ENCODE assay signal across 17 cellular contexts in genomic region chr2:9309147-9309546, GRCh38.
"Had no signal": no experiment of that assay in that cellular context is flagged by ENCODE, and none has a peak within 500 bp of the region (broad histone marks: within the 10 kb centered on the region; RNA-seq: fewer than 3 reads in every experiment).

No MANE protein-coding gene starts in this region.

- H3K4me1 Mint-ChIP-seq: activated CD8-positive, alpha-beta memory T cell treated with anti-CD3 and anti-CD28 coated beads, Interleukin-2, amount 10 ng/mL, durations not matched to agents 7 days and 5 days had no signal

- H3K36me3 Mint-ChIP-seq: activated CD8-positive, alpha-beta memory T cell treated with anti-CD3 and anti-CD28 coated beads, Interleukin-2, amount 10 ng/mL, durations not matched to agents 7 days and 5 days; activated naive CD8-positive, alpha-beta T cell had no signal

- H3K9me3 ChIP-seq: gastroesophageal sphincter, thyroid gland had no signal

- H3K27me3 Mint-ChIP-seq: activated CD8-positive, alpha-beta memory T cell treated with anti-CD3 and anti-CD28 coated beads, Interleukin-2, amount 10 ng/mL, durations not matched to agents 7 days and 5 days; activated naive CD8-positive, alpha-beta T cell; activated T-cell treated with anti-CD3 and anti-CD28 coated beads, Interleukin-2, amount 50 U/mL, for 24 hours; stimulated activated naive CD8-positive, alpha-beta T cell treated with anti-CD3 and anti-CD28 coated beads, Interleukin-15, Interleukin-2, amounts not matched to agents 100 ng/mL and 50 ng/mL, for 24 hours had no signal

- H3K9ac ChIP-seq: neural progenitor cell had no signal

- H3K4me1 ChIP-seq: neural progenitor cell had no signal

- H3K4me3 ChIP-seq: gastroesophageal sphincter, neural progenitor cell, thyroid gland had no signal

- H3K4me2 ChIP-seq: neural progenitor cell had no signal

- H3K36me3 ChIP-seq: gastroesophageal sphincter, neural progenitor cell, thyroid gland had no signal

- DNase-seq: activated CD4-positive, alpha-beta T cell treated with anti-CD3 and anti-CD28 coated beads, Interleukin-2, amount 50 U/mL, for 4 hours; activated CD4-positive, CD25-positive, alpha-beta regulatory T cell treated with anti-CD3 and anti-CD28 coated beads, Interleukin-2, amount 50 U/mL, for 72 hours; activated CD8-positive, alpha-beta memory T cell treated with anti-CD3 and anti-CD28 coated beads, Interleukin-2, amount 10 ng/mL, durations not matched to agents 7 days and 5 days; activated gamma-delta T cell; activated T-cell treated with anti-CD3 and anti-CD28 coated beads, Interleukin-2, amount 50 U/mL, for 24 hours; amygdala; effector CD4-positive, alpha-beta T cell; posterior cingulate gyrus; stimulated activated CD4-positive, alpha-beta T cell treated with anti-CD3 and anti-CD28 coated beads, Interleukin-4, amount 100 ng/mL, for 24 hours; thyroid gland had no signal

- H3K27ac ChIP-seq: neural progenitor cell had no signal

- H3K4me3 Mint-ChIP-seq: activated CD8-positive, alpha-beta memory T cell treated with anti-CD3 and anti-CD28 coated beads, Interleukin-2, amount 10 ng/mL, durations not matched to agents 7 days and 5 days; activated naive CD8-positive, alpha-beta T cell; activated T-cell treated with anti-CD3 and anti-CD28 coated beads, Interleukin-2, amount 50 U/mL, for 24 hours; neural progenitor cell; stimulated activated naive CD8-positive, alpha-beta T cell treated with anti-CD3 and anti-CD28 coated beads, Interleukin-15, Interleukin-2, amounts not matched to agents 100 ng/mL and 50 ng/mL, for 24 hours had no signal

- ATAC-seq: activated CD8-positive, alpha-beta memory T cell treated with anti-CD3 and anti-CD28 coated beads, Interleukin-2, amount 10 ng/mL, durations not matched to agents 7 days and 5 days; gastroesophageal sphincter had no signal

- H2AFZ ChIP-seq: neural progenitor cell had no signal

- H3K9me3 Mint-ChIP-seq: activated T-cell treated with anti-CD3 and anti-CD28 coated beads, Interleukin-2, amount 50 U/mL, for 24 hours; neural progenitor cell; stimulated activated naive CD8-positive, alpha-beta T cell treated with anti-CD3 and anti-CD28 coated beads, Interleukin-15, Interleukin-2, amounts not matched to agents 100 ng/mL and 50 ng/mL, for 24 hours had no signal

- FAIRE-seq: bronchial epithelial cell, endothelial cell of umbilical vein, urothelium cell line had no signal

- H3K27ac Mint-ChIP-seq: activated CD8-positive, alpha-beta memory T cell treated with anti-CD3 and anti-CD28 coated beads, Interleukin-2, amount 10 ng/mL, durations not matched to agents 7 days and 5 days; activated naive CD8-positive, alpha-beta T cell; activated T-cell treated with anti-CD3 and anti-CD28 coated beads, Interleukin-2, amount 50 U/mL, for 24 hours; neural progenitor cell; stimulated activated naive CD8-positive, alpha-beta T cell treated with anti-CD3 and anti-CD28 coated beads, Interleukin-15, Interleukin-2, amounts not matched to agents 100 ng/mL and 50 ng/mL, for 24 hours had no signal

- H3K27me3 ChIP-seq: gastroesophageal sphincter, neural progenitor cell, thyroid gland had no signal
